1 cellular context compared by ENCODE assay signal in the genomic region with DNA sequence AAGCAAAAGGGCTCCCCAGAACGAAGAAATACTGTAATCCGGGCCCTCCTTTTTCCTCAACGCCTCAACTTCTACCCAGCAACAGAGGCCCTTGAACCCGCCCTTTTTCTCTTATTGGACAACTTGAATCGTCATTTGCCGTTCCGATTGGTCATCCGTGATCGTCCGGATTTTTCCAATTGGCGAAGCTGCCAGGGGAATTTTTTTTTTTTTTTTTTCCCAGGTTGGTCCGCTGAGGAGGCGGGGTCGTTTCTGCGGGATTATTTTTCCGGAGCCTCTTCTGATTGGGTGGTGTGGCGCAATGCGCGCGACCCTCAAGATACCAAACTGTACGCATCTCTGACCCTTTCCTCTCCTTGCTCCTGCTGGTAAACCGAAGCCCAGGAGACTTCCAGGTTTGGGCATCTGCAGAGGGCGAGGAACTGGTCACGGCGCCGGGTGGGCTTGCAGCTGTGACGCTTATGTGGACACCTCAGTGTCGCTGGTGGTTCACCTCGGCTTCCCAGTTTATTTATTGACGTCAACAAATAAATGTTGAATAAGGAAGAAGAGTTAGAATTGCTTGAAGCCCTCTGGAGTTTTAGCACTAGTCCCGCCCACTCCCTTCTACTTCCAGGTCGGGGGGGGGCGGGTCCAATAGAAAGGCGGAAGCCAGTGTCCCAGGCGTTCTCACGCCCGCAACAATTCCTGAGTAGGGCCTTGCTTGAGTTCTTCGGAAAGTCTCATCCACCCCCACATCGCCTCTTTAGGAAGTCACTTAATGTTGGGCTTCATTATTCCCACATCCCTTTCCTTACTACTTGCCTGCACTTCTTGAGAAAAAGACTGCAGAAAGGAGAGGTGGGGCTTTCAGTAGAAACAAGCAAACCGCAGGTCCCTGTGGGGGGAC.
TF ChIP-seq lines count a peak whose summit lies in the region.

A gene with protein sequence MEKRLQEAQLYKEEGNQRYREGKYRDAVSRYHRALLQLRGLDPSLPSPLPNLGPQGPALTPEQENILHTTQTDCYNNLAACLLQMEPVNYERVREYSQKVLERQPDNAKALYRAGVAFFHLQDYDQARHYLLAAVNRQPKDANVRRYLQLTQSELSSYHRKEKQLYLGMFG (plus strand): TSS at position 654 of the 889 bp plus-strand sequence. CDS start 363 bp downstream, outside the sequence.

TF ChIP-seq in HepG2, 621 proteins besides CTCF, POLR2A, EP300 and RAD21 (continued from another document and continues in another):
- TF ChIP-seq, protein P1, sequence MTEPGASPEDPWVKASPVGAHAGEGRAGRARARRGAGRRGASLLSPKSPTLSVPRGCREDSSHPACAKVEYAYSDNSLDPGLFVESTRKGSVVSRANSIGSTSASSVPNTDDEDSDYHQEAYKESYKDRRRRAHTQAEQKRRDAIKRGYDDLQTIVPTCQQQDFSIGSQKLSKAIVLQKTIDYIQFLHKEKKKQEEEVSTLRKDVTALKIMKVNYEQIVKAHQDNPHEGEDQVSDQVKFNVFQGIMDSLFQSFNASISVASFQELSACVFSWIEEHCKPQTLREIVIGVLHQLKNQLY (CRISPR knock-in tag; IDR thresholded peaks at IDR 0.05) = no peak
- TF ChIP-seq, protein P2, sequence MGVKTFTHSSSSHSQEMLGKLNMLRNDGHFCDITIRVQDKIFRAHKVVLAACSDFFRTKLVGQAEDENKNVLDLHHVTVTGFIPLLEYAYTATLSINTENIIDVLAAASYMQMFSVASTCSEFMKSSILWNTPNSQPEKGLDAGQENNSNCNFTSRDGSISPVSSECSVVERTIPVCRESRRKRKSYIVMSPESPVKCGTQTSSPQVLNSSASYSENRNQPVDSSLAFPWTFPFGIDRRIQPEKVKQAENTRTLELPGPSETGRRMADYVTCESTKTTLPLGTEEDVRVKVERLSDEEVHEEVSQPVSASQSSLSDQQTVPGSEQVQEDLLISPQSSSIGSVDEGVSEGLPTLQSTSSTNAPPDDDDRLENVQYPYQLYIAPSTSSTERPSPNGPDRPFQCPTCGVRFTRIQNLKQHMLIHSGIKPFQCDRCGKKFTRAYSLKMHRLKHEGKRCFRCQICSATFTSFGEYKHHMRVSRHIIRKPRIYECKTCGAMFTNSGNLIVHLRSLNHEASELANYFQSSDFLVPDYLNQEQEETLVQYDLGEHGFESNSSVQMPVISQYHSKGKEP (CRISPR knock-in tag; IDR thresholded peaks at IDR 0.05) = no peak
- TF ChIP-seq ISX (CRISPR knock-in tag; conservative IDR thresholded peaks at IDR 0.05) (no peak), MAF1 (CRISPR knock-in tag; IDR thresholded peaks at IDR 0.05; ENCODE audit: borderline replicate concordance) (0 out of 2 replicates have a peak, but pooled peaks have one; percentile 64), EEA1 (CRISPR knock-in tag; IDR thresholded peaks at IDR 0.05; ENCODE audit: borderline replicate concordance) (0 out of 2 replicates have a peak, but pooled peaks have one; percentile 45), ZNF724P (CRISPR knock-in tag; IDR thresholded peaks at IDR 0.05; ENCODE audit: borderline replicate concordance) (no peak), ZNF34 (CRISPR knock-in tag; IDR thresholded peaks at IDR 0.05; ENCODE audit: borderline replicate concordance) (0 out of 2 replicates have a peak, but pooled peaks have one; percentile 2), ZNF501 (CRISPR knock-in tag; IDR thresholded peaks at IDR 0.05) (peak; percentile 82), ZNF251 (CRISPR knock-in tag; IDR thresholded peaks at IDR 0.05) (no peak), EED (CRISPR knock-in tag; IDR thresholded peaks at IDR 0.05) (no peak), CHCHD3 (CRISPR knock-in tag; IDR thresholded peaks at IDR 0.05) (no peak), ZNF556 (CRISPR knock-in tag; IDR thresholded peaks at IDR 0.05; ENCODE audit: borderline replicate concordance) (no peak; the same call in 1 of the 2 replicates), REL (CRISPR knock-in tag; conservative IDR thresholded peaks at IDR 0.05) (0 out of 2 replicates have a peak, but pooled peaks have one; percentile 13), NFIB (CRISPR knock-in tag; IDR thresholded peaks at IDR 0.05; ENCODE audit: borderline replicate concordance) (no peak), ZBTB7B (CRISPR knock-in tag; IDR thresholded peaks at IDR 0.05) (0 out of 2 replicates have a peak, but pooled peaks have one; percentile 4), GLI4 (CRISPR knock-in tag; IDR thresholded peaks at IDR 0.05; ENCODE audit: borderline replicate concordance) (no peak), SP5 (CRISPR knock-in tag; IDR thresholded peaks at IDR 0.05; ENCODE audit: borderline replicate concordance, low read depth) (peak; percentile 26; the same call in 1 of the 2 replicates), HNF4A (CRISPR knock-in tag; IDR thresholded peaks at IDR 0.05) (no peak), HOXA5 (CRISPR knock-in tag; IDR thresholded peaks at IDR 0.05) (peak; percentile 59; the same call in 1 of the 2 replicates), SRSF4 (IDR thresholded peaks at IDR 0.05; ENCODE audit: low read depth, low read length, poor library complexity, severe bottlenecking) (no peak), ZNF350 (CRISPR knock-in tag; IDR thresholded peaks at IDR 0.05; ENCODE audit: borderline replicate concordance, low read depth) (peak; percentile 58; the same call in 1 of the 2 replicates), SIN3A (IDR thresholded peaks at IDR 0.05; ENCODE audit: borderline replicate concordance, low read depth, low read length) (peak; percentile 76), FOXK2 (IDR thresholded peaks at IDR 0.05) (no peak), GATAD2A (CRISPR knock-in tag; IDR thresholded peaks at IDR 0.05) (no peak; the same call in 1 of the 2 replicates), MED13 (CRISPR knock-in tag; IDR thresholded peaks at IDR 0.05) (no peak), ZNF761 (CRISPR knock-in tag; conservative IDR thresholded peaks at IDR 0.05) (no peak), ZNF256 (CRISPR knock-in tag; conservative IDR thresholded peaks at IDR 0.05) (0 out of 2 replicates have a peak, but pooled peaks have one; percentile 60), ARNTL (CRISPR knock-in tag; IDR thresholded peaks at IDR 0.05) (0 out of 2 replicates have a peak, but pooled peaks have one; percentile 17), SP1 (IDR thresholded peaks at IDR 0.05) (no peak), SP1 (CRISPR knock-in tag; IDR thresholded peaks at IDR 0.05) (peak; percentile 49)
- TF ChIP-seq, protein P3, sequence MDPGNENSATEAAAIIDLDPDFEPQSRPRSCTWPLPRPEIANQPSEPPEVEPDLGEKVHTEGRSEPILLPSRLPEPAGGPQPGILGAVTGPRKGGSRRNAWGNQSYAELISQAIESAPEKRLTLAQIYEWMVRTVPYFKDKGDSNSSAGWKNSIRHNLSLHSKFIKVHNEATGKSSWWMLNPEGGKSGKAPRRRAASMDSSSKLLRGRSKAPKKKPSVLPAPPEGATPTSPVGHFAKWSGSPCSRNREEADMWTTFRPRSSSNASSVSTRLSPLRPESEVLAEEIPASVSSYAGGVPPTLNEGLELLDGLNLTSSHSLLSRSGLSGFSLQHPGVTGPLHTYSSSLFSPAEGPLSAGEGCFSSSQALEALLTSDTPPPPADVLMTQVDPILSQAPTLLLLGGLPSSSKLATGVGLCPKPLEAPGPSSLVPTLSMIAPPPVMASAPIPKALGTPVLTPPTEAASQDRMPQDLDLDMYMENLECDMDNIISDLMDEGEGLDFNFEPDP (CRISPR knock-in tag; conservative IDR thresholded peaks at IDR 0.05) = no peak
- TF ChIP-seq, protein P4, sequence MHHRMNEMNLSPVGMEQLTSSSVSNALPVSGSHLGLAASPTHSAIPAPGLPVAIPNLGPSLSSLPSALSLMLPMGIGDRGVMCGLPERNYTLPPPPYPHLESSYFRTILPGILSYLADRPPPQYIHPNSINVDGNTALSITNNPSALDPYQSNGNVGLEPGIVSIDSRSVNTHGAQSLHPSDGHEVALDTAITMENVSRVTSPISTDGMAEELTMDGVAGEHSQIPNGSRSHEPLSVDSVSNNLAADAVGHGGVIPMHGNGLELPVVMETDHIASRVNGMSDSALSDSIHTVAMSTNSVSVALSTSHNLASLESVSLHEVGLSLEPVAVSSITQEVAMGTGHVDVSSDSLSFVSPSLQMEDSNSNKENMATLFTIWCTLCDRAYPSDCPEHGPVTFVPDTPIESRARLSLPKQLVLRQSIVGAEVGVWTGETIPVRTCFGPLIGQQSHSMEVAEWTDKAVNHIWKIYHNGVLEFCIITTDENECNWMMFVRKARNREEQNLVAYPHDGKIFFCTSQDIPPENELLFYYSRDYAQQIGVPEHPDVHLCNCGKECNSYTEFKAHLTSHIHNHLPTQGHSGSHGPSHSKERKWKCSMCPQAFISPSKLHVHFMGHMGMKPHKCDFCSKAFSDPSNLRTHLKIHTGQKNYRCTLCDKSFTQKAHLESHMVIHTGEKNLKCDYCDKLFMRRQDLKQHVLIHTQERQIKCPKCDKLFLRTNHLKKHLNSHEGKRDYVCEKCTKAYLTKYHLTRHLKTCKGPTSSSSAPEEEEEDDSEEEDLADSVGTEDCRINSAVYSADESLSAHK (CRISPR knock-in tag; IDR thresholded peaks at IDR 0.05; ENCODE audit: borderline replicate concordance) = no peak
- TF ChIP-seq, protein P5, sequence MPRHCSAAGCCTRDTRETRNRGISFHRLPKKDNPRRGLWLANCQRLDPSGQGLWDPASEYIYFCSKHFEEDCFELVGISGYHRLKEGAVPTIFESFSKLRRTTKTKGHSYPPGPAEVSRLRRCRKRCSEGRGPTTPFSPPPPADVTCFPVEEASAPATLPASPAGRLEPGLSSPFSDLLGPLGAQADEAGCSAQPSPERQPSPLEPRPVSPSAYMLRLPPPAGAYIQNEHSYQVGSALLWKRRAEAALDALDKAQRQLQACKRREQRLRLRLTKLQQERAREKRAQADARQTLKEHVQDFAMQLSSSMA (CRISPR knock-in tag; IDR thresholded peaks at IDR 0.05) = no peak
- TF ChIP-seq, protein P6, sequence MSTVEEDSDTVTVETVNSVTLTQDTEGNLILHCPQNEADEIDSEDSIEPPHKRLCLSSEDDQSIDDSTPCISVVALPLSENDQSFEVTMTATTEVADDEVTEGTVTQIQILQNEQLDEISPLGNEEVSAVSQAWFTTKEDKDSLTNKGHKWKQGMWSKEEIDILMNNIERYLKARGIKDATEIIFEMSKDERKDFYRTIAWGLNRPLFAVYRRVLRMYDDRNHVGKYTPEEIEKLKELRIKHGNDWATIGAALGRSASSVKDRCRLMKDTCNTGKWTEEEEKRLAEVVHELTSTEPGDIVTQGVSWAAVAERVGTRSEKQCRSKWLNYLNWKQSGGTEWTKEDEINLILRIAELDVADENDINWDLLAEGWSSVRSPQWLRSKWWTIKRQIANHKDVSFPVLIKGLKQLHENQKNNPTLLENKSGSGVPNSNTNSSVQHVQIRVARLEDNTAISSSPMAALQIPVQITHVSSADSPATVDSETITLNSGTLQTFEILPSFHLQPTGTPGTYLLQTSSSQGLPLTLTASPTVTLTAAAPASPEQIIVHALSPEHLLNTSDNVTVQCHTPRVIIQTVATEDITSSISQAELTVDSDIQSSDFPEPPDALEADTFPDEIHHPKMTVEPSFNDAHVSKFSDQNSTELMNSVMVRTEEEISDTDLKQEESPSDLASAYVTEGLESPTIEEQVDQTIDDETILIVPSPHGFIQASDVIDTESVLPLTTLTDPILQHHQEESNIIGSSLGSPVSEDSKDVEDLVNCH (CRISPR knock-in tag; IDR thresholded peaks at IDR 0.05) = no peak
- TF ChIP-seq, protein P7, sequence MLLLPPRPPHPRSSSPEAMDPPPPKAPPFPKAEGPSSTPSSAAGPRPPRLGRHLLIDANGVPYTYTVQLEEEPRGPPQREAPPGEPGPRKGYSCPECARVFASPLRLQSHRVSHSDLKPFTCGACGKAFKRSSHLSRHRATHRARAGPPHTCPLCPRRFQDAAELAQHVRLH (CRISPR knock-in tag; IDR thresholded peaks at IDR 0.05; ENCODE audit: borderline replicate concordance, low read depth) = 0 out of 2 replicates have a peak, but pooled peaks have one; percentile 41
- TF ChIP-seq, protein P8, sequence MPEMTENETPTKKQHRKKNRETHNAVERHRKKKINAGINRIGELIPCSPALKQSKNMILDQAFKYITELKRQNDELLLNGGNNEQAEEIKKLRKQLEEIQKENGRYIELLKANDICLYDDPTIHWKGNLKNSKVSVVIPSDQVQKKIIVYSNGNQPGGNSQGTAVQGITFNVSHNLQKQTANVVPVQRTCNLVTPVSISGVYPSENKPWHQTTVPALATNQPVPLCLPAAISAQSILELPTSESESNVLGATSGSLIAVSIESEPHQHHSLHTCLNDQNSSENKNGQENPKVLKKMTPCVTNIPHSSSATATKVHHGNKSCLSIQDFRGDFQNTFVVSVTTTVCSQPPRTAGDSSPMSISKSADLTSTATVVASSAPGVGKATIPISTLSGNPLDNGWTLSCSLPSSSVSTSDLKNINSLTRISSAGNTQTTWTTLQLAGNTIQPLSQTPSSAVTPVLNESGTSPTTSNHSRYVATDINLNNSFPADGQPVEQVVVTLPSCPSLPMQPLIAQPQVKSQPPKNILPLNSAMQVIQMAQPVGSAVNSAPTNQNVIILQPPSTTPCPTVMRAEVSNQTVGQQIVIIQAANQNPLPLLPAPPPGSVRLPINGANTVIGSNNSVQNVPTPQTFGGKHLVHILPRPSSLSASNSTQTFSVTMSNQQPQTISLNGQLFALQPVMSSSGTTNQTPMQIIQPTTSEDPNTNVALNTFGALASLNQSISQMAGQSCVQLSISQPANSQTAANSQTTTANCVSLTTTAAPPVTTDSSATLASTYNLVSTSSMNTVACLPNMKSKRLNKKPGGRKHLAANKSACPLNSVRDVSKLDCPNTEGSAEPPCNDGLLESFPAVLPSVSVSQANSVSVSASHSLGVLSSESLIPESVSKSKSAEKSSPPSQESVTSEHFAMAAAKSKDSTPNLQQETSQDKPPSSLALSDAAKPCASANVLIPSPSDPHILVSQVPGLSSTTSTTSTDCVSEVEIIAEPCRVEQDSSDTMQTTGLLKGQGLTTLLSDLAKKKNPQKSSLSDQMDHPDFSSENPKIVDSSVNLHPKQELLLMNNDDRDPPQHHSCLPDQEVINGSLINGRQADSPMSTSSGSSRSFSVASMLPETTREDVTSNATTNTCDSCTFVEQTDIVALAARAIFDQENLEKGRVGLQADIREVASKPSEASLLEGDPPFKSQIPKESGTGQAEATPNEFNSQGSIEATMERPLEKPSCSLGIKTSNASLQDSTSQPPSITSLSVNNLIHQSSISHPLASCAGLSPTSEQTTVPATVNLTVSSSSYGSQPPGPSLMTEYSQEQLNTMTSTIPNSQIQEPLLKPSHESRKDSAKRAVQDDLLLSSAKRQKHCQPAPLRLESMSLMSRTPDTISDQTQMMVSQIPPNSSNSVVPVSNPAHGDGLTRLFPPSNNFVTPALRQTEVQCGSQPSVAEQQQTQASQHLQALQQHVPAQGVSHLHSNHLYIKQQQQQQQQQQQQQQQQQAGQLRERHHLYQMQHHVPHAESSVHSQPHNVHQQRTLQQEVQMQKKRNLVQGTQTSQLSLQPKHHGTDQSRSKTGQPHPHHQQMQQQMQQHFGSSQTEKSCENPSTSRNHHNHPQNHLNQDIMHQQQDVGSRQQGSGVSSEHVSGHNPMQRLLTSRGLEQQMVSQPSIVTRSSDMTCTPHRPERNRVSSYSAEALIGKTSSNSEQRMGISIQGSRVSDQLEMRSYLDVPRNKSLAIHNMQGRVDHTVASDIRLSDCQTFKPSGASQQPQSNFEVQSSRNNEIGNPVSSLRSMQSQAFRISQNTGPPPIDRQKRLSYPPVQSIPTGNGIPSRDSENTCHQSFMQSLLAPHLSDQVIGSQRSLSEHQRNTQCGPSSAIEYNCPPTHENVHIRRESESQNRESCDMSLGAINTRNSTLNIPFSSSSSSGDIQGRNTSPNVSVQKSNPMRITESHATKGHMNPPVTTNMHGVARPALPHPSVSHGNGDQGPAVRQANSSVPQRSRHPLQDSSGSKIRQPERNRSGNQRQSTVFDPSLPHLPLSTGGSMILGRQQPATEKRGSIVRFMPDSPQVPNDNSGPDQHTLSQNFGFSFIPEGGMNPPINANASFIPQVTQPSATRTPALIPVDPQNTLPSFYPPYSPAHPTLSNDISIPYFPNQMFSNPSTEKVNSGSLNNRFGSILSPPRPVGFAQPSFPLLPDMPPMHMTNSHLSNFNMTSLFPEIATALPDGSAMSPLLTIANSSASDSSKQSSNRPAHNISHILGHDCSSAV (CRISPR knock-in tag; IDR thresholded peaks at IDR 0.05; ENCODE audit: borderline replicate concordance) = no peak
